15 cellular contexts compared by ENCODE assay signal in genomic region chr3:58742239-58742638, GRCh38.
DNase-seq lines count a peak whose midpoint lies in the region; ATAC-seq and TF ChIP-seq lines count a peak whose summit lies in the region.
"Had no signal": no experiment of that assay in that cellular context is flagged by ENCODE, and none has a peak within 500 bp of the region (broad histone marks: within the 10 kb centered on the region; RNA-seq: fewer than 3 reads in every experiment).

No MANE protein-coding gene starts in this region.

- H3K4me1 Mint-ChIP-seq in T-helper 17 cell = no peaks in the 10 kb centered on the region
- H3K4me1 Mint-ChIP-seq in nephron progenitor cell = peaks cover 5% of the 10 kb centered on the region
- H3K4me1 Mint-ChIP-seq in CD4-positive, alpha-beta T cell (ENCODE audit: low read depth) = no peaks in the 10 kb centered on the region
- H3K4me1 Mint-ChIP-seq: CD4-positive, alpha-beta memory T cell had no signal

- H3K9me3 Mint-ChIP-seq in nephron progenitor cell = no peaks in the 10 kb centered on the region
- H3K9me3 Mint-ChIP-seq in CD4-positive, alpha-beta T cell = no peaks in the 10 kb centered on the region
- H3K9me3 Mint-ChIP-seq: HFFc6 had no signal

- H3K9me3 ChIP-seq in T-helper 17 cell (ENCODE audit: control insufficient read depth, low read length, poor library complexity, severe bottlenecking) = no peaks in the 10 kb centered on the region
- no peaks in the 10 kb centered on the region for H3K9me3 ChIP-seq in CD4-positive, alpha-beta T cell (ENCODE audit: control insufficient read depth, low read length)
- H3K9me3 ChIP-seq: BE2C had no signal

- H3K27me3 ChIP-seq in CD4-positive, alpha-beta T cell (ENCODE audit: control insufficient read depth, insufficient read depth, low read length) = no peaks in the 10 kb centered on the region
- H3K27me3 ChIP-seq: BE2C had no signal

- CTCF ChIA-PET in CD4-positive, alpha-beta T cell (lab: Charles Lee) = no interaction called here

- intact Hi-C loops in CD4-positive, alpha-beta T cell (cut with DNase I, micrococcal nuclease) = no loop called here

- DNase-seq in Jurkat, Clone E6-1 (ENCODE audit: low read depth, low spot score) = peak; percentile 9
- DNase-seq in T-helper 17 cell (no peak), nephron progenitor cell (no peak), CD1c-positive myeloid dendritic cell (ENCODE audit: extremely low spot score) (no peak)
- no peak for DNase-seq in CD4-positive, alpha-beta T cell
- DNase-seq: ACHN; BE2C; C1 segment of cervical spinal cord; CD4-positive, alpha-beta memory T cell; DMS79 treated with DMSO at 0.1 percent for 48 hours; GF-D8; HFFc6 had no signal

- POLR2A ChIA-PET in CD4-positive, alpha-beta T cell (lab: Charles Lee) = no interaction called here

- no peak for ATAC-seq in T-helper 17 cell
- ATAC-seq in CD4-positive, alpha-beta T cell (ENCODE audit: poor library complexity) = no peak
- ATAC-seq in HG02970 (IDR thresholded peaks at IDR 0.05; ENCODE audit: low FRiP score, unreplicated experiment) = no peak
- ATAC-seq: HCT116 had no signal

- no peak overlapping the region for H3K27ac ChIP-seq in CD4-positive, alpha-beta T cell (ENCODE audit: low read depth, low read length)
- H3K27ac ChIP-seq: KMS-11 had no signal

- peaks cover 19% of the 10 kb centered on the region for H3K27me3 Mint-ChIP-seq in T-helper 17 cell
- peaks cover 6% of the 10 kb centered on the region for H3K27me3 Mint-ChIP-seq in nephron progenitor cell (ENCODE audit: low read depth, poor library complexity)
- no peaks in the 10 kb centered on the region for H3K27me3 Mint-ChIP-seq in CD4-positive, alpha-beta T cell

- no peak overlapping the region for H3K4me3 Mint-ChIP-seq in T-helper 17 cell
- H3K4me3 Mint-ChIP-seq in nephron progenitor cell = no peak overlapping the region
- H3K4me3 Mint-ChIP-seq in CD4-positive, alpha-beta T cell = no peak overlapping the region
- H3K4me3 Mint-ChIP-seq: CD4-positive, alpha-beta memory T cell; HFFc6 had no signal

- no peak overlapping the region for H3K4me3 ChIP-seq in Jurkat, Clone E6-1 (ENCODE audit: low read length)

- TF ChIP-seq CTCF in nephron progenitor cell (IDR thresholded peaks at IDR 0.05) = no peak
- TF ChIP-seq CTCF in CD4-positive, alpha-beta T cell (IDR thresholded peaks at IDR 0.05) = no peak

- no peaks in the 10 kb centered on the region for H3K36me3 Mint-ChIP-seq in T-helper 17 cell (ENCODE audit: low read depth)
- H3K36me3 Mint-ChIP-seq in nephron progenitor cell (ENCODE audit: low read depth) = peaks cover 30% of the 10 kb centered on the region
- H3K36me3 Mint-ChIP-seq in CD4-positive, alpha-beta T cell (ENCODE audit: low read depth) = no peaks in the 10 kb centered on the region
- H3K36me3 Mint-ChIP-seq: CD4-positive, alpha-beta memory T cell had no signal

- H3K27ac Mint-ChIP-seq in T-helper 17 cell (peak overlapping the region; percentile 0), nephron progenitor cell (peak overlapping the region; percentile 27)
- H3K27ac Mint-ChIP-seq in CD4-positive, alpha-beta T cell = no peak overlapping the region
- H3K27ac Mint-ChIP-seq: CD4-positive, alpha-beta memory T cell; HFFc6 had no signal
